In genomic region chr21:15005391-15005790, GRCh38 we compare ENCODE assay signal across 8 cellular contexts. TPM values are rescaled to one million over a fixed set of nuclear protein-coding genes. Genes with fewer than 3 reads are reported as not detected.
DNase-seq lines count a peak whose midpoint lies in the region; ATAC-seq lines count a peak whose summit lies in the region.

No MANE protein-coding gene starts in this region.

- no peaks in the 10 kb centered on the region for H3K27me3 Mint-ChIP-seq in activated T-helper 17 cell treated with anti-CD3 and anti-CD28 coated beads, Interleukin-2, amount 50 U/mL, for 72 hours

- H3K9me3 ChIP-seq in HAP-1 (no peaks in the 10 kb centered on the region), right cardiac atrium (ENCODE audit: control insufficient read depth, low read length) (no peaks in the 10 kb centered on the region)

- peak; percentile 75 to 82 for DNase-seq in HAP-1 (ENCODE audit: low spot score in 2 of 2)
- DNase-seq in right cardiac atrium, result peak in 1 of 3 donors; percentile 45
- no peak for DNase-seq in skeletal muscle cell (ENCODE audit: low read depth)
- no peak for DNase-seq in SIG-M5 (lab: John Stamatoyannopoulos, UW)
- no peak for DNase-seq in MV-4-11 (lab: John Stamatoyannopoulos, UW)

- no peaks in the 10 kb centered on the region for H3K36me3 Mint-ChIP-seq in activated T-helper 17 cell treated with anti-CD3 and anti-CD28 coated beads, Interleukin-2, amount 50 U/mL, for 72 hours (ENCODE audit: low read depth)

- H3K4me3 ChIP-seq in HAP-1, result no peak overlapping the region
- peak overlapping the region; percentile 34 for H3K4me3 ChIP-seq in right cardiac atrium (ENCODE audit: low read length)
- H3K4me3 ChIP-seq in skeletal muscle cell (ENCODE audit: low read depth, low read length), result peak overlapping the region; percentile 2

- peak; percentile 44 for ATAC-seq in activated T-helper 17 cell treated with anti-CD3 and anti-CD28 coated beads, Interleukin-2, amount 50 U/mL, for 72 hours (replicated peaks)
- ATAC-seq in right cardiac atrium, result peak; percentile 38 to 49
- ATAC-seq in HG03095 (IDR thresholded peaks at IDR 0.05; ENCODE audit: unreplicated experiment), result no peak
- no peak for ATAC-seq in GM21737 (IDR thresholded peaks at IDR 0.05; ENCODE audit: unreplicated experiment)

- in situ Hi-C loops in HAP-1 (cut with MboI; ENCODE audit: low sequenced_read_pairs), result no loop called here

- WGBS in right cardiac atrium, result 12% methylated on average over 6 of the region's 6 CpGs

- H3K9me3 Mint-ChIP-seq in activated T-helper 17 cell treated with anti-CD3 and anti-CD28 coated beads, Interleukin-2, amount 50 U/mL, for 72 hours, result no peaks in the 10 kb centered on the region

- H3K4me1 ChIP-seq in HAP-1 (peaks cover 12% of the 10 kb centered on the region), right cardiac atrium (ENCODE audit: control insufficient read depth, insufficient read depth, low read length) (peaks cover 9% of the 10 kb centered on the region)

- intact Hi-C loops in right cardiac atrium (cut with DNase I), result no loop called here

- H3K27ac Mint-ChIP-seq in activated T-helper 17 cell treated with anti-CD3 and anti-CD28 coated beads, Interleukin-2, amount 50 U/mL, for 72 hours, result peak overlapping the region; percentile 74

- H3K4me1 Mint-ChIP-seq in activated T-helper 17 cell treated with anti-CD3 and anti-CD28 coated beads, Interleukin-2, amount 50 U/mL, for 72 hours, result peaks cover 20% of the 10 kb centered on the region

- H3K27ac ChIP-seq in right cardiac atrium (ENCODE audit: low read length), result peak overlapping the region; percentile 17

- H3K4me3 Mint-ChIP-seq in activated T-helper 17 cell treated with anti-CD3 and anti-CD28 coated beads, Interleukin-2, amount 50 U/mL, for 72 hours, result peak overlapping the region; percentile 67

- no peaks in the 10 kb centered on the region for H3K36me3 ChIP-seq in HAP-1 (replicated peaks)

- H3K27me3 ChIP-seq in HAP-1 (ENCODE audit: low read depth), result no peaks in the 10 kb centered on the region
- no peaks in the 10 kb centered on the region for H3K27me3 ChIP-seq in right cardiac atrium (ENCODE audit: control insufficient read depth, insufficient read depth)

RNA-seq across cellular contexts. Expression of gene NRIP1, which starts 59.4 kb away (rescaled TPM):
- 1 to 10 TPM; 6.9 to 7.6 TPM for total RNA-seq in activated T-helper 17 cell treated with anti-CD3 and anti-CD28 coated beads, Interleukin-2, amount 50 U/mL, for 72 hours
- 10 to 100 TPM; 19.7 to 33.4 (median 21.9) TPM for total RNA-seq in right cardiac atrium
- 4.1 TPM for polyA plus RNA-seq in right cardiac atrium

Comparison
In these comparisons a context has a peak if more than half of its experiments do, and no peak if none do; other contexts are left out.
1. DNase-seq: peak in HAP-1 (2 of 2); none in skeletal muscle cell (single experiment), SIG-M5 (single experiment) and MV-4-11 (single experiment).
2. ATAC-seq: peak in activated T-helper 17 cell treated with anti-CD3 and anti-CD28 coated beads, Interleukin-2, amount 50 U/mL, for 72 hours (single experiment) and right cardiac atrium (2 of 2); none in HG03095 (single experiment) and GM21737 (single experiment).